10 cellular contexts compared by ENCODE assay signal in the genomic region with DNA sequence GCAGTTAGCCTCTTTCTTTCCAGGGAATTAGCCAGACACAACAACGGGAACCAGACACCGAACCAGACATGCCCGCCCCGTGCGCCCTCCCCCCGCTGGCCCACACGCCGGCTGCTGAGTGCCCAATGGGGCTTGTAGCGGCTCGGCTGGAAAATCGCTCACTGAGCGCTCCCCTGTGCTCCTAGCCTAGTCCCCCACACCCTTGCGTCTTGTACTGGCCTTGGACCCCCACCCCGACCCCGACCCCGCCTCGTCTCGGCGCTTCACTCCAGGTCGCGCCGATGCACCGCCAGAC. TPM values are rescaled to one million over a fixed set of nuclear protein-coding genes. Genes with fewer than 3 reads are reported as not detected.
DNase-seq lines count a peak whose midpoint lies in the region; FAIRE-seq and TF ChIP-seq lines count a peak whose summit lies in the region.
"Had no signal": no experiment of that assay in that cellular context is flagged by ENCODE, and none has a peak within 500 bp of the region (broad histone marks: within the 10 kb centered on the region; RNA-seq: fewer than 3 reads in every experiment).

No MANE protein-coding gene starts in this region.

- H3K27me3 ChIP-seq in WERI-Rb-1 (ENCODE audit: insufficient read depth, low read depth, severe bottlenecking) (no peaks in the 10 kb centered on the region), stomach smooth muscle (ENCODE audit: control insufficient read depth in 1 of 2, insufficient read depth in 2 of 2, low read length in 2 of 2) (peaks cover 85 to 99% of the 10 kb centered on the region in 2 donors)

- H3K4me1 ChIP-seq in stomach smooth muscle (ENCODE audit: control insufficient read depth, insufficient read depth, low read length): peaks cover 76% of the 10 kb centered on the region

- H3K27ac ChIP-seq in WERI-Rb-1: peak overlapping the region; percentile 75
- H3K27ac ChIP-seq in stomach smooth muscle (ENCODE audit: low read length): no peak overlapping the region

- no peak for TF ChIP-seq CTCF in WERI-Rb-1 (IDR thresholded peaks at IDR 0.05; ENCODE audit: low read depth, low read length)
- TF ChIP-seq CTCF in foreskin fibroblast (IDR thresholded peaks at IDR 0.05; ENCODE audit: low read depth, low read length): no peak

- DNase-seq in activated CD4-positive, alpha-beta T cell treated with anti-CD3 and anti-CD28 coated beads for 48 hours: peak; percentile 30
- DNase-seq in activated CD4-positive, alpha-beta T cell treated with anti-CD3 and anti-CD28 coated beads for 4 hours: no peak
- DNase-seq in WERI-Rb-1 (peak; percentile 53), SIG-M5 treated with dmso at 0.1 percent for 504 hours (lab: John Stamatoyannopoulos, UW; ENCODE audit: unreplicated experiment) (no peak), foreskin fibroblast (no peak), frontal cortex (ENCODE audit: low spot score in 2 of 2) (no peak)
- DNase-seq: RPMI8226 had no signal

- no peaks in the 10 kb centered on the region for H3K9me3 ChIP-seq in WERI-Rb-1 (ENCODE audit: severe bottlenecking)
- no peaks in the 10 kb centered on the region for H3K9me3 ChIP-seq in stomach smooth muscle (ENCODE audit: control insufficient read depth in 2 of 2, low read length in 2 of 2)

- no peak overlapping the region for H3K9ac ChIP-seq in stomach smooth muscle (ENCODE audit: low read length in 2 of 2)

- peak overlapping the region; percentile 87 for H3K4me3 ChIP-seq in WERI-Rb-1 (ENCODE audit: low read depth, low read length)
- H3K4me3 ChIP-seq in iPS-11a (ENCODE audit: low read depth, low read length): peak overlapping the region; percentile 50
- H3K4me3 ChIP-seq in stomach smooth muscle (ENCODE audit: low read length in 2 of 2): peak overlapping the region; percentile 65 to 69
- H3K4me3 ChIP-seq in foreskin fibroblast (ENCODE audit: low read depth in 1 of 2, low read length in 2 of 2): peak overlapping the region in 1 of 2 donors; percentile 37

- FAIRE-seq in frontal cortex (lab: Jason Lieb, UNC): no peak

- no peaks in the 10 kb centered on the region; the same call in 1 of the 2 replicates for H3K36me3 ChIP-seq in WERI-Rb-1
- H3K36me3 ChIP-seq in stomach smooth muscle (ENCODE audit: control insufficient read depth in 2 of 2, insufficient read depth in 2 of 2, low read length in 2 of 2): no peaks in the 10 kb centered on the region

RNA-seq across cellular contexts. Expression of gene GAD1, which starts 1.3 kb away (rescaled TPM):
- 80.7 TPM for total RNA-seq in frontal cortex

RNA-seq across cellular contexts. Expression of gene ERICH2, which starts 47.8 kb away (rescaled TPM):
- total RNA-seq in frontal cortex: not detected
- total RNA-seq: Daoy had no signal

Comparison
In these comparisons a context has a peak if more than half of its experiments do, and no peak if none do; other contexts are left out.
1. DNase-seq: peak in activated CD4-positive, alpha-beta T cell treated with anti-CD3 and anti-CD28 coated beads for 48 hours (single experiment) and WERI-Rb-1 (single experiment); none in activated CD4-positive, alpha-beta T cell treated with anti-CD3 and anti-CD28 coated beads for 4 hours (0 of 2), SIG-M5 treated with dmso at 0.1 percent for 504 hours (single experiment), foreskin fibroblast (0 of 2) and frontal cortex (0 of 2).